In the genomic region with DNA sequence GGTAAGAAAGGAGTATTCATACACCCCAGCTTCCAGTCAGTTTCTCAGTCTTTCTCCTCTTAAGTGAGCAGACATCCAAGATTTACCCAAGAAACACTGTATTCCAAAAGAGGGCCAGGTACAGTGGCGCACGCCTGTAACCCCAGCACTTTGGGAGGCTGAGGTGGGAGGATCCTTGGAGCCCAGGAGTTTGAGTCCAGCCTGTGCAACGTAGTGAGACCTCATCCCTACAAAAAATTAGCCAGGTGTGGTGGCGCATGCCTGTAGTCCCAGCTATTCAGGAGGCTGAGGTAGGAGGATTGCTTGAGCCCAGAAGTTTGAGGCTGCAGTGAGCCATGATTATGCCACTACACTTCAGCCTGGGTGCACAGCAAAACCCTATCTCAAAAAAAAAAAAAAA, we compare ENCODE assay signal across 7 cellular contexts. TPM values are rescaled to one million over a fixed set of nuclear protein-coding genes. Genes with fewer than 3 reads are reported as not detected.
"Had no signal": no experiment of that assay in that cellular context is flagged by ENCODE, and none has a peak within 500 bp of the region (broad histone marks: within the 10 kb centered on the region; RNA-seq: fewer than 3 reads in every experiment).

No MANE protein-coding gene starts in this region.

RNA-seq across cellular contexts. Expression of a gene that starts 9.6 kb away (rescaled TPM):
- polyA plus RNA-seq: immature natural killer cell had no signal

RNA-seq across cellular contexts. Expression of a gene that starts 10.6 kb away (rescaled TPM):
- total RNA-seq: kidney epithelial cell, natural killer cell had no signal
- polyA plus RNA-seq: immature natural killer cell had no signal

RNA-seq across cellular contexts. Expression of a gene that starts 20.4 kb away (rescaled TPM):
- total RNA-seq: kidney epithelial cell, natural killer cell, occipital lobe, progenitor cell of endocrine pancreas, renal cortical epithelial cell had no signal
- polyA plus RNA-seq: immature natural killer cell, smooth muscle cell had no signal
